Comparison of ENCODE assay signal across 7 cellular contexts in the genomic region with DNA sequence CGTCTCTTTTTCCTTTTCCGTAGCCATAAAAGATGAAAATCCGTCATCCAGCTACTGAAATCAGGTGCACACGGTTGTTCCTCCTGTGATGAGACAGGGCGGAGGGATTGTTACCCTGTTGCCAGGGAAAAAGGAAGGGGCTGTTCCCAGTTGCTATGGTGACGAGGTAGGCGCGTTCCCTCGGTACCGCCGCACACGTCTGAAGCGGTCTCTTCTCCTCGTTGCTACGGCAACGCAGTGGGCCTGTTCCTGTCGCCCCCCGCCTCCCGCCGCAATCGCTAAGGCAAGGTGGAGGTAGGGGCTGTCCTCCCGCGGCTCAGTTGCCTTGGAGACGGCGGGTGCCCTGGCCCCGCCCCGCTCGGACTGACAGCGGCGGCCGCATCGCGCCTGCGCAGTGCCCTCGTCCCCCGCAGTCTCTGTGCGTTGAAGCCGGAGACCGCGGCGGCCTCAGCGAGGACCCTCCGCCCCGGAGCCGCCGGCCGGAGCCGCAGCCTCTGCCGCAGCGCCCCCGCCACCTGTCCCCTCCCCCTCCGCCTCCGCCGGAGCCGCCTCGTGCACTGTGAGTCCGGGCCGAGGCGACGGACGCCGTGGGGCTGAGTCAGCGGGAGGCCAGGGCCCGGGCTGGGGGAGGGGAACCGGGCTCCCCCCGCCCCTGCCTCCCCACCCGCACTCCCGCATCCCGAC. TPM values are rescaled to one million over a fixed set of nuclear protein-coding genes. Genes with fewer than 3 reads are reported as not detected.
A peak's percentile ranks its signal among the peaks of the same experiment; 100 is the strongest.
DNase-seq lines count a peak whose midpoint lies in the region; ATAC-seq and TF ChIP-seq lines count a peak whose summit lies in the region.

TSS of gene MAPRE3 (plus strand) at position 394 of the 684 bp plus-strand sequence. CDS start 51,582 bp downstream, outside the sequence.

- DNase-seq in NCI-H510A treated with DMSO at 0.1 percent for 48 hours (lab: John Stamatoyannopoulos, UW) (peak; percentile 74), colonic mucosa (peak; percentile 85), kidney tubule cell (ENCODE audit: low spot score) (peak; percentile 81)
- peak; percentile 78 for DNase-seq in activated CD4-positive, alpha-beta T cell treated with anti-CD3 and anti-CD28 coated beads, Interleukin-2, amount 10 ng/mL, durations not matched to agents 7 days and 5 days
- DNase-seq in stimulated activated CD4-positive, alpha-beta T cell treated with anti-CD3 and anti-CD28 coated beads, Interleukin-1b, Interleukin-23, amount 100 ng/mL, for 1 hour (ENCODE audit: low read depth in 2 of 2) = peak; percentile 49 to 51

- H3K27ac Mint-ChIP-seq in activated CD4-positive, alpha-beta T cell treated with anti-CD3 and anti-CD28 coated beads, Interleukin-2, amount 10 ng/mL, durations not matched to agents 7 days and 5 days = peak within 1 kb of the TSS; percentile 34

- H3K4me1 Mint-ChIP-seq in activated CD4-positive, alpha-beta T cell treated with anti-CD3 and anti-CD28 coated beads, Interleukin-2, amount 10 ng/mL, durations not matched to agents 7 days and 5 days = peaks cover 18% of the 10 kb centered on the region

- intact Hi-C loops in colonic mucosa (cut with DNase I) = no loop called here

- H3K4me1 ChIP-seq in colonic mucosa = no peaks in the 10 kb centered on the region

- ATAC-seq in GM18907 (IDR thresholded peaks at IDR 0.05; ENCODE audit: unreplicated experiment) (peak; percentile 76), HG03342 (IDR thresholded peaks at IDR 0.05; ENCODE audit: unreplicated experiment) (peak; percentile 79)

- no peaks in the 10 kb centered on the region for H3K9me3 ChIP-seq in colonic mucosa

- H3K27me3 Mint-ChIP-seq in activated CD4-positive, alpha-beta T cell treated with anti-CD3 and anti-CD28 coated beads, Interleukin-2, amount 10 ng/mL, durations not matched to agents 7 days and 5 days = peaks cover 42% of the 10 kb centered on the region

- H3K36me3 Mint-ChIP-seq in activated CD4-positive, alpha-beta T cell treated with anti-CD3 and anti-CD28 coated beads, Interleukin-2, amount 10 ng/mL, durations not matched to agents 7 days and 5 days (ENCODE audit: low read depth) = no peaks in the 10 kb centered on the region

- H3K9me3 Mint-ChIP-seq in activated CD4-positive, alpha-beta T cell treated with anti-CD3 and anti-CD28 coated beads, Interleukin-2, amount 10 ng/mL, durations not matched to agents 7 days and 5 days = no peaks in the 10 kb centered on the region

- peak within 1 kb of the TSS; percentile 40 for H3K27ac ChIP-seq in colonic mucosa

- H3K4me3 ChIP-seq in colonic mucosa = peak within 1 kb of the TSS; percentile 73

- H3K4me3 Mint-ChIP-seq in activated CD4-positive, alpha-beta T cell treated with anti-CD3 and anti-CD28 coated beads, Interleukin-2, amount 10 ng/mL, durations not matched to agents 7 days and 5 days = peak within 1 kb of the TSS; percentile 70

- H3K27me3 ChIP-seq in colonic mucosa = no peaks in the 10 kb centered on the region

- H3K36me3 ChIP-seq in colonic mucosa = no peaks in the 10 kb centered on the region

- POLR2A ChIA-PET in activated CD4-positive, alpha-beta T cell treated with anti-CD3 and anti-CD28 coated beads, Interleukin-2, amount 10 ng/mL, durations not matched to agents 7 days and 5 days (lab: Charles Lee) = no interaction called here

- peak within 1 kb of the TSS; percentile 48 to 67 for H3K9ac ChIP-seq in colonic mucosa (ENCODE audit: low read depth in 2 of 2, low read length in 2 of 2)

- TF ChIP-seq CTCF in colonic mucosa (IDR thresholded peaks at IDR 0.05) = no peak

- CTCF ChIA-PET in activated CD4-positive, alpha-beta T cell treated with anti-CD3 and anti-CD28 coated beads, Interleukin-2, amount 10 ng/mL, durations not matched to agents 7 days and 5 days (lab: Charles Lee) = interaction anchor here (2.7 kb wide), 1 partner anchor 9 kb away, joined by 16 read pairs; no protein-coding TSS in a partner anchor

RNA-seq across cellular contexts. Expression of gene MAPRE3, which starts in this region (rescaled TPM):
- 1 to 10 TPM in 1 of 2 experiments, under 1 TPM in 1; 1.00 to 1.3 TPM for total RNA-seq in activated CD4-positive, alpha-beta T cell treated with anti-CD3 and anti-CD28 coated beads, Interleukin-2, amount 10 ng/mL, durations not matched to agents 7 days and 5 days
- total RNA-seq in colonic mucosa = 10 to 100 TPM; 21.6 to 22.0 TPM

Comparison
In these comparisons a context has a peak if more than half of its experiments do, and no peak if none do; other contexts are left out.
1. Peak in every context shown above with its lines: DNase-seq, ATAC-seq, H3K4me3 ChIP-seq and H3K27ac ChIP-seq.
2. RNA of gene MAPRE3 (total RNA-seq): 21.6 to 22.0 TPM in colonic mucosa; 1.00 to 1.3 TPM in activated CD4-positive, alpha-beta T cell treated with anti-CD3 and anti-CD28 coated beads, Interleukin-2, amount 10 ng/mL, durations not matched to agents 7 days and 5 days; every median in the first group is over 4 times any median in the second.